Comparison of ENCODE assay signal across 11 cellular contexts in genomic region chr4:77045490-77045889, GRCh38. TPM values are rescaled to one million over a fixed set of nuclear protein-coding genes. Genes with fewer than 3 reads are reported as not detected.
DNase-seq lines count a peak whose midpoint lies in the region; ATAC-seq and TF ChIP-seq lines count a peak whose summit lies in the region.
"Had no signal": no experiment of that assay in that cellular context is flagged by ENCODE, and none has a peak within 500 bp of the region (broad histone marks: within the 10 kb centered on the region; RNA-seq: fewer than 3 reads in every experiment).

No MANE protein-coding gene starts in this region.

- no peak overlapping the region for H3K4me3 ChIP-seq in GM12865 (ENCODE audit: low read depth, low read length)
- no peak overlapping the region for H3K4me3 ChIP-seq in epithelial cell of esophagus (ENCODE audit: low read length)
- H3K4me3 ChIP-seq: mucosa of descending colon had no signal

- TF ChIP-seq CTCF in GM12865 (IDR thresholded peaks at IDR 0.05; ENCODE audit: insufficient read depth, low read depth, low read length, missing control alignments) (peak; percentile 1), epithelial cell of esophagus (IDR thresholded peaks at IDR 0.05; ENCODE audit: insufficient read depth, low read depth, low read length, missing control alignments) (peak; percentile 40), osteocyte (IDR thresholded peaks at IDR 0.05) (peak; percentile 39)

- H3K27ac Mint-ChIP-seq in osteocyte (ENCODE audit: unreplicated experiment) = peak overlapping the region; percentile 77
- H3K27ac Mint-ChIP-seq: activated CD8-positive, alpha-beta memory T cell treated with anti-CD3 and anti-CD28 coated beads, Interleukin-2, amount 10 ng/mL, durations not matched to agents 7 days and 5 days had no signal

- H3K27me3 Mint-ChIP-seq in osteocyte (ENCODE audit: unreplicated experiment) = no peaks in the 10 kb centered on the region
- H3K27me3 Mint-ChIP-seq: activated CD8-positive, alpha-beta memory T cell treated with anti-CD3 and anti-CD28 coated beads, Interleukin-2, amount 10 ng/mL, durations not matched to agents 7 days and 5 days had no signal

- peaks cover 40% of the 10 kb centered on the region for H3K4me1 Mint-ChIP-seq in osteocyte (ENCODE audit: unreplicated experiment)

- DNase-seq in GM12865 (ENCODE audit: low read depth) (no peak), NAMALWA (ENCODE audit: low spot score) (peak; percentile 17), epithelial cell of esophagus (ENCODE audit: low read depth) (peak; percentile 21), osteocyte (ENCODE audit: extremely low spot score, unreplicated experiment) (no peak), globus pallidus (ENCODE audit: low spot score) (no peak), NCI-H1048 (lab: John Stamatoyannopoulos, UW) (no peak)
- DNase-seq: activated CD8-positive, alpha-beta memory T cell treated with anti-CD3 and anti-CD28 coated beads, Interleukin-2, amount 10 ng/mL, durations not matched to agents 7 days and 5 days; mucosa of descending colon; NCI-H526 treated with DMSO at 0.1 percent for 48 hours; small intestine had no signal

- ATAC-seq in GM21717 (IDR thresholded peaks at IDR 0.05; ENCODE audit: unreplicated experiment) = no peak
- ATAC-seq: activated CD8-positive, alpha-beta memory T cell treated with anti-CD3 and anti-CD28 coated beads, Interleukin-2, amount 10 ng/mL, durations not matched to agents 7 days and 5 days; mucosa of descending colon had no signal

- H3K36me3 Mint-ChIP-seq in osteocyte (ENCODE audit: unreplicated experiment) = peaks cover 42% of the 10 kb centered on the region

- no peak overlapping the region for H3K4me3 Mint-ChIP-seq in osteocyte (ENCODE audit: unreplicated experiment)
- H3K4me3 Mint-ChIP-seq: activated CD8-positive, alpha-beta memory T cell treated with anti-CD3 and anti-CD28 coated beads, Interleukin-2, amount 10 ng/mL, durations not matched to agents 7 days and 5 days had no signal

- H3K9me3 Mint-ChIP-seq in osteocyte (ENCODE audit: unreplicated experiment) = no peaks in the 10 kb centered on the region

RNA-seq across cellular contexts. Expression of gene CCNI, which starts 30.3 kb away (rescaled TPM):
- total RNA-seq in osteocyte = 320 and 329 TPM in 2 replicates

Comparison
In these comparisons a context has a peak if more than half of its experiments do, and no peak if none do; other contexts are left out.
1. DNase-seq: peak in NAMALWA (single experiment) and epithelial cell of esophagus (single experiment); none in GM12865 (single experiment), osteocyte (single experiment), globus pallidus (single experiment) and NCI-H1048 (single experiment).
2. Peak in every context shown above with its lines, with median percentiles within 50 percentile points of each other: CTCF ChIP-seq.